In the genomic region with DNA sequence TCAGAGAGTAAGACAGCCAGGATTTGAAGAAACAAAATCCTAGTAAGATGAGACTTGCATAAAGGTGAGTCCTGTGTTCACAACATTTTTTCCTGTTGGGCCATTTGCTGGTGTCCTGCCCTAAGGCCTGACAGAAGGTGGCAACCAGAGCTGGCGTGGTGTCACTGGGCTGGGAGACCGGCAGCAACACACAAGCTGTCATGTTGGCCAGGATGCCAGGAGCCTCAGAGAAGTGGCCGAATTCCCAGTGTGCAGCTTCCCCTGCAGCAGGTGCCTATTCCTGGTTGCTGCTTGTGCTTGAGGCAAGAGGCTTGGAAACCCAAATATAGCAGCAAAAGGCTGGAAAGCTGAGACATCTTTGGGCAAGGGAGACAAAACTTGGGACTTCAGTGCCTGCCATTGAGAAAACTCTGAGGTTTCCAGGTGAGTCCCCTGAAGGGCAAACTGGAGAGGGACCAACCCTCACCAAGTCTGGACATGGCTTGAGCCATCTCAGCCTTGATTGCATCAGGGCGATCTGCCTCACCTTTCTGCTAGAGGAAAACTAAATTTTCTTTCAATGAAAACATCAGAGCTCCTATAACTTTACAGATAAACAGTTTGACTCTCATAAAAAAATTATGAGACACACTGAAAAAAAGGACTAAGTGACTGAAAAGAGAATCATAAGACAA, we compare ENCODE assay signal across 15 cellular contexts.
"Had no signal": no experiment of that assay in that cellular context is flagged by ENCODE, and none has a peak within 500 bp of the region (broad histone marks: within the 10 kb centered on the region; RNA-seq: fewer than 3 reads in every experiment).

No MANE protein-coding gene starts in this region.

- H3K27ac Mint-ChIP-seq: activated T-helper 2 cell treated with anti-CD3 and anti-CD28 coated beads, Interferon-gamma antibody, Interleukin-2, Interleukin-4, amounts not matched to agents 10 μg/mL and 5 μg/mL and 100 μg/mL, durations not matched to agents 14 hours and 24 hours and 36 hours; memory B cell; stimulated activated memory B cell treated with anti-CD40 and anti-IgM and Interleukin-4, amounts not matched to agents 10 μg/mL and 1 μg/mL and 100 μg/mL, for 72 hours; WTC11 had no signal

- ATAC-seq: SK-N-SH treated with all-trans-retinoic acid at 6 μM for 48 hours; stimulated activated memory B cell treated with anti-CD40 and anti-IgM and Interleukin-4, amounts not matched to agents 10 μg/mL and 1 μg/mL and 100 μg/mL, for 72 hours; WTC11 had no signal

- H3K4me3 Mint-ChIP-seq: activated naive CD4-positive, alpha-beta T cell treated with anti-CD3 and anti-CD28 coated beads, Interleukin-2, amount 50 U/mL, for 24 hours; brain; memory B cell; stimulated activated memory B cell treated with anti-CD40 and anti-IgM and Interleukin-4, amounts not matched to agents 10 μg/mL and 1 μg/mL and 100 μg/mL, for 72 hours; WTC11 had no signal

- H3K4me1 Mint-ChIP-seq: brain, WTC11 had no signal

- DNase-seq: activated CD4-positive, alpha-beta T cell treated with anti-CD3 and anti-CD28 coated beads for 48 hours; activated CD8-positive, alpha-beta memory T cell treated with anti-CD3 and anti-CD28 coated beads for 24 hours; activated T-cell treated with anti-CD3 and anti-CD28 coated beads for 4 hours; amygdala; glutamatergic neuron; ovary; stimulated activated CD4-positive, alpha-beta T cell treated with anti-CD3 and anti-CD28 coated beads, Interleukin-1b, Interleukin-23, amount 100 ng/mL, for 48 hours; upper lobe of left lung had no signal

- H3K9me3 Mint-ChIP-seq: activated T-helper 2 cell treated with anti-CD3 and anti-CD28 coated beads, Interferon-gamma antibody, Interleukin-2, Interleukin-4, amounts not matched to agents 10 μg/mL and 5 μg/mL and 100 μg/mL, durations not matched to agents 14 hours and 24 hours and 36 hours had no signal

- H3K27me3 Mint-ChIP-seq: activated naive CD4-positive, alpha-beta T cell treated with anti-CD3 and anti-CD28 coated beads, Interleukin-2, amount 50 U/mL, for 24 hours; brain; memory B cell; stimulated activated memory B cell treated with anti-CD40 and anti-IgM and Interleukin-4, amounts not matched to agents 10 μg/mL and 1 μg/mL and 100 μg/mL, for 72 hours had no signal
